Comparison of ENCODE assay signal across 8 cellular contexts in genomic region chr11:65900125-65900898, GRCh38. TPM values are rescaled to one million over a fixed set of nuclear protein-coding genes. Genes with fewer than 3 reads are reported as not detected.
DNase-seq lines count a peak whose midpoint lies in the region; ATAC-seq, FAIRE-seq and TF ChIP-seq lines count a peak whose summit lies in the region.

TSS of gene FOSL1 (minus strand) at chr11:65900388. CDS start at chr11:65900339, 49 bp downstream.

- no peak for FAIRE-seq in H1 (lab: Jason Lieb, UNC)

- peaks cover 0 to 4% of the 10 kb centered on the region in 2 experiments for H4K20me1 ChIP-seq in H1 (replicated peaks in 1 of 2; ENCODE audit: control insufficient read depth in 1 of 2, insufficient read depth in 2 of 2, low read length in 2 of 2)

- H3K9me3 ChIP-seq in AG04450 (ENCODE audit: control insufficient read depth, insufficient read depth, low read length) (no peaks in the 10 kb centered on the region; the same call in 1 of the 2 replicates), H1 (ENCODE audit: insufficient read depth in 2 of 2, low read depth in 1 of 2, low read length in 1 of 2) (no peaks in the 10 kb centered on the region)

- ATAC-seq in GM18861 (IDR thresholded peaks at IDR 0.05; ENCODE audit: unreplicated experiment): peak; percentile 80
- ATAC-seq in HG03095 (IDR thresholded peaks at IDR 0.05; ENCODE audit: unreplicated experiment): peak; percentile 64

- no peaks in the 10 kb centered on the region; the same call in 1 of the 2 replicates for H3K79me1 ChIP-seq in H1 (ENCODE audit: low read depth, low read length)

- H2BK5ac ChIP-seq in H1 (ENCODE audit: low read depth, low read length): peak within 1 kb of the TSS; percentile 16; the same call in 1 of the 2 replicates

- peak within 1 kb of the TSS; percentile 78 to 89 for H3K4me2 ChIP-seq in H1 (ENCODE audit: insufficient read depth in 1 of 2, low read depth in 2 of 2, low read length in 2 of 2)

- WGBS in H1 (ENCODE audit: extremely low coverage in 1 of 2, insufficient coverage in 1 of 2, insufficient read length in 1 of 2, insufficient replicate concordance in 2 of 2, low coverage in 1 of 2, low lambda C conversion rate in 2 of 2, missing lambda C conversion rate in 1 of 2), 2 experiments: 2% methylated on average over 32 of the region's 80 CpGs; no CpG with 5 or more reads in 1 of the 2 experiments

- H3K4me3 ChIP-seq in AG04450 (ENCODE audit: low read depth, low read length) (peak within 1 kb of the TSS; percentile 96), H1 (ENCODE audit: extremely low read depth in 1 of 4, insufficient read depth in 2 of 4, low read depth in 3 of 4, low read length in 4 of 4) (peak within 1 kb of the TSS; percentile 39 to 71 (median 52))

- no peak within 1 kb of the TSS for H4K5ac ChIP-seq in H1 (ENCODE audit: insufficient read length, low read depth, low read length)

- no peak within 1 kb of the TSS for H3K56ac ChIP-seq in H1 (replicated peaks; ENCODE audit: insufficient read length, low read depth, low read length)

- TF ChIP-seq CTCF in AG04450 (IDR thresholded peaks at IDR 0.05; ENCODE audit: low read depth, low read length) (no peak), H1 (IDR thresholded peaks at IDR 0.05; ENCODE audit: control extremely low read depth in 1 of 3, insufficient read depth in 1 of 3, low read depth in 1 of 3, low read length in 3 of 3) (no peak)

- H2BK12ac ChIP-seq in H1 (ENCODE audit: low read depth, low read length): peak within 1 kb of the TSS; percentile 40

- no peak for TF ChIP-seq RAD21 in H1 (IDR thresholded peaks at IDR 0.05 in 1 of 2, conservative IDR thresholded peaks at IDR 0.05 in 1 of 2; ENCODE audit: low read depth in 2 of 2, low read length in 2 of 2)

- H4K8ac ChIP-seq in H1 (ENCODE audit: extremely low read depth, insufficient read depth, low read length): peak within 1 kb of the TSS; percentile 91

- peak within 1 kb of the TSS; percentile 78 for H2BK120ac ChIP-seq in H1 (replicated peaks; ENCODE audit: low read depth, low read length)

- no peak within 1 kb of the TSS for H2BK20ac ChIP-seq in H1 (ENCODE audit: low read length)

- TF ChIP-seq POLR2A in H1 (IDR thresholded peaks at IDR 0.05; ENCODE audit: control extremely low read depth in 1 of 2, low read depth in 2 of 2, low read length in 2 of 2): peak in 1 of 2 experiments; percentile 61; a peak in 2 of 3 replicates

- no peak within 1 kb of the TSS for H2AFZ ChIP-seq in H1 (ENCODE audit: low read length)

- H3K14ac ChIP-seq in H1 (ENCODE audit: insufficient read length): no peak within 1 kb of the TSS

- H3K23me2 ChIP-seq in H1 (ENCODE audit: low read depth, low read length): peaks cover 9% of the 10 kb centered on the region; the same call in 1 of the 2 replicates

- peak within 1 kb of the TSS; percentile 97 for H3K27ac ChIP-seq in AG04450 (ENCODE audit: low read depth, low read length)
- no peak within 1 kb of the TSS for H3K27ac ChIP-seq in H1 (ENCODE audit: low read depth, low read length)

- CTCF ChIA-PET in AG04450 (lab: Charles Lee) (interaction anchor here (0.6 to 5.1 kb wide), 4 partner anchors 11 to 34 kb away, joined by 3 to 33 read pairs (median 19); partner anchors contain the start of genes CCDC85B and FIBP), H1 (lab: Charles Lee; ENCODE audit: partially characterized antibody) (interaction anchor here (1.5 to 9.7 kb wide), 5 partner anchors 10 to 88 kb away, joined by 3 to 150 read pairs (median 8); partner anchors contain the start of genes CCDC85B and FIBP)

- no peaks in the 10 kb centered on the region for H3K36me3 ChIP-seq in H1 (ENCODE audit: control insufficient read depth in 2 of 4, insufficient read depth in 4 of 4, low read length in 3 of 4)

- no peak within 1 kb of the TSS for H3K4ac ChIP-seq in H1 (replicated peaks; ENCODE audit: insufficient read length, low read depth, low read length)

- H2BK15ac ChIP-seq in H1 (ENCODE audit: low read length): no peak within 1 kb of the TSS

- peak; percentile 89 for DNase-seq in AG04450 (ENCODE audit: low read depth, low spot score)
- DNase-seq in NCI-H526 treated with DMSO at 0.1 percent for 48 hours (lab: John Stamatoyannopoulos, UW): peak; percentile 77
- DNase-seq in activated CD8-positive, alpha-beta memory T cell treated with anti-CD3 and anti-CD28 coated beads for 4 hours (ENCODE audit: low read depth in 2 of 2): peak; percentile 84 to 90
- peak; percentile 91 to 93 for DNase-seq in H1 (ENCODE audit: low read depth in 1 of 2, low spot score in 2 of 2)
- peak; percentile 97 for DNase-seq in mesenteric fat pad (ENCODE audit: low spot score)
- DNase-seq in stimulated activated CD8-positive, alpha-beta memory T cell treated with anti-CD3 and anti-CD28 coated beads, Interleukin-12 subunit alpha, Interleukin-12 subunit beta, amount 100 ng/mL, for 4 hours (ENCODE audit: low read depth): peak; percentile 91

- peak within 1 kb of the TSS in 3 of 4 experiments; percentile 20 to 38 (median 27); a peak in 4 of 7 replicates for H3K9ac ChIP-seq in H1 (replicated peaks in 1 of 4; ENCODE audit: extremely low read depth in 1 of 4, low read depth in 3 of 4, low read length in 3 of 4)

- peak within 1 kb of the TSS; percentile 4 for H4K91ac ChIP-seq in H1 (replicated peaks; ENCODE audit: insufficient read length, low read length)

- peak within 1 kb of the TSS; percentile 87 for H3K18ac ChIP-seq in H1 (ENCODE audit: extremely low read depth, low read length)

- no peak within 1 kb of the TSS for H2AK5ac ChIP-seq in H1 (ENCODE audit: low read depth, low read length)

- H3K79me2 ChIP-seq in H1 (ENCODE audit: control insufficient read depth in 1 of 2, insufficient read depth in 2 of 2, low read length in 2 of 2): no peaks in the 10 kb centered on the region

- POLR2A ChIA-PET in AG04450 (lab: Yijun Ruan, JAX) (interaction anchor here (0.6 to 6.7 kb wide), 12 partner anchors 10 to 1507 kb away, joined by 3 to 153 read pairs (median 4); partner anchors contain the start of genes C11orf68, CCDC85B, CFL1 and FIBP), H1 (lab: Charles Lee; ENCODE audit: partially characterized antibody) (interaction anchor here (0.6 to 2.6 kb wide), 8 partner anchors 9 to 47 kb away, joined by 3 to 18 read pairs (median 4); partner anchors contain the start of genes CCDC85B and FIBP)

- peak in 1 of 2 experiments; percentile 76; a peak in 1 of 3 replicates for TF ChIP-seq EP300 in H1 (IDR thresholded peaks at IDR 0.05; ENCODE audit: borderline replicate concordance in 1 of 2, low read depth in 2 of 2, low read length in 2 of 2)

- H3K23ac ChIP-seq in H1 (ENCODE audit: insufficient read length): no peak within 1 kb of the TSS

- H3K4me1 ChIP-seq in H1 (replicated peaks in 1 of 4; ENCODE audit: control insufficient read depth in 3 of 4, insufficient read depth in 4 of 4, low read length in 3 of 4): peaks cover 3 to 11% (median 8%) of the 10 kb centered on the region in 4 experiments; a peak in 6 of 7 replicates

- H3K27me3 ChIP-seq in AG04450 (ENCODE audit: control insufficient read depth, insufficient read depth, low read length) (no peaks in the 10 kb centered on the region), H1 (replicated peaks in 1 of 4; ENCODE audit: control insufficient read depth in 3 of 4, extremely low read depth in 1 of 4, insufficient read depth in 3 of 4, low read length in 3 of 4) (peaks cover 15 to 41% (median 36%) of the 10 kb centered on the region in 4 experiments)

TF ChIP-seq in H1, 55 proteins besides CTCF, POLR2A, EP300 and RAD21 (continues in another document):
- TF ChIP-seq POU5F1 (IDR thresholded peaks at IDR 0.05; ENCODE audit: low read depth, low read length) (no peak), HDAC2 (IDR thresholded peaks at IDR 0.05; ENCODE audit: borderline replicate concordance in 1 of 2, low read depth in 2 of 2, low read length in 2 of 2) (no peak; a peak in 1 of 4 replicates), TEAD4 (IDR thresholded peaks at IDR 0.05; ENCODE audit: low read depth, low read length) (no peak), ZNF274 (IDR thresholded peaks at IDR 0.05; ENCODE audit: borderline replicate concordance, extremely low read depth, low read length) (no peak), SIRT6 (IDR thresholded peaks at IDR 0.05; ENCODE audit: low read length) (no peak), BACH1 (IDR thresholded peaks at IDR 0.05; ENCODE audit: low read length) (no peak), RFX5 (IDR thresholded peaks at IDR 0.05; ENCODE audit: borderline replicate concordance, low read depth, low read length) (no peak), POLR2AphosphoS5 (IDR thresholded peaks at IDR 0.05; ENCODE audit: low read depth, low read length) (no peak), TAF1 (IDR thresholded peaks at IDR 0.05; ENCODE audit: low read depth, low read length) (peak; percentile 84), CTBP2 (IDR thresholded peaks at IDR 0.05; ENCODE audit: borderline replicate concordance, insufficient read depth, insufficient read length, low read length) (peak; percentile 50), TCF12 (IDR thresholded peaks at IDR 0.05; ENCODE audit: low read depth, low read length) (no peak), GTF2F1 (IDR thresholded peaks at IDR 0.05; ENCODE audit: borderline replicate concordance, low read depth, low read length) (no peak), CEBPB (IDR thresholded peaks at IDR 0.05; ENCODE audit: low read depth, low read length) (no peak)
- TF ChIP-seq, protein P1, sequence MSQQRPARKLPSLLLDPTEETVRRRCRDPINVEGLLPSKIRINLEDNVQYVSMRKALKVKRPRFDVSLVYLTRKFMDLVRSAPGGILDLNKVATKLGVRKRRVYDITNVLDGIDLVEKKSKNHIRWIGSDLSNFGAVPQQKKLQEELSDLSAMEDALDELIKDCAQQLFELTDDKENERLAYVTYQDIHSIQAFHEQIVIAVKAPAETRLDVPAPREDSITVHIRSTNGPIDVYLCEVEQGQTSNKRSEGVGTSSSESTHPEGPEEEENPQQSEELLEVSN (IDR thresholded peaks at IDR 0.05): peak; percentile 92
- TF ChIP-seq, protein P2, sequence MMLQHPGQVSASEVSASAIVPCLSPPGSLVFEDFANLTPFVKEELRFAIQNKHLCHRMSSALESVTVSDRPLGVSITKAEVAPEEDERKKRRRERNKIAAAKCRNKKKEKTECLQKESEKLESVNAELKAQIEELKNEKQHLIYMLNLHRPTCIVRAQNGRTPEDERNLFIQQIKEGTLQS (IDR thresholded peaks at IDR 0.05; ENCODE audit: insufficient read depth, low read depth, low read length): no peak

RNA-seq across cellular contexts. Expression of gene FOSL1, which starts in this region (rescaled TPM):
- polyA plus RNA-seq in AG04450 (2011; rRNA removed) (7.9 and 16.1 TPM in 2 replicates), H1 (2011; rRNA removed) (7.2 and 11.6 TPM in 2 replicates)
- polyA minus RNA-seq in AG04450 (2011; rRNA and poly(A)+ RNA removed): 12.5 and 17.6 TPM in 2 replicates
- total RNA-seq in H1 (2021; fragmentation: NEBNext Ultra II Directional; extraction: Animal tissue kit (Norgen Biotek cat#: 25700)): 6.3 and 7.5 TPM in 2 replicates
- 2.7 TPM for polyA plus RNA-seq in H1 (2011; cell fraction: cytosol; rRNA removed)
- 5.9 TPM for polyA plus RNA-seq in H1 (2011; cell fraction: nucleus; rRNA removed)
- polyA plus RNA-seq in H1 (2012, experiment 1 of 2): 11.9 to 15.6 TPM (median 13.5 TPM) in 4 replicates
- polyA plus RNA-seq in H1 (2012, experiment 2 of 2): 15.1 TPM
- 9.5 TPM for polyA plus RNA-seq in H1 (2013, experiment 1 of 2)
- polyA plus RNA-seq in H1 (2013, experiment 2 of 2): 9.6 TPM
- 2.1 and 3.9 TPM in 2 replicates for polyA minus RNA-seq in H1 (2011; rRNA and poly(A)+ RNA removed)
- 5.4 TPM for polyA minus RNA-seq in H1 (2011; cell fraction: cytosol; rRNA and poly(A)+ RNA removed)
- 7.3 TPM for polyA minus RNA-seq in H1 (2011; cell fraction: nucleus; rRNA and poly(A)+ RNA removed)
- total RNA-seq in mesenteric fat pad: 58.3 TPM
